ENCODE assay signal across 20 cellular contexts in the genomic region with DNA sequence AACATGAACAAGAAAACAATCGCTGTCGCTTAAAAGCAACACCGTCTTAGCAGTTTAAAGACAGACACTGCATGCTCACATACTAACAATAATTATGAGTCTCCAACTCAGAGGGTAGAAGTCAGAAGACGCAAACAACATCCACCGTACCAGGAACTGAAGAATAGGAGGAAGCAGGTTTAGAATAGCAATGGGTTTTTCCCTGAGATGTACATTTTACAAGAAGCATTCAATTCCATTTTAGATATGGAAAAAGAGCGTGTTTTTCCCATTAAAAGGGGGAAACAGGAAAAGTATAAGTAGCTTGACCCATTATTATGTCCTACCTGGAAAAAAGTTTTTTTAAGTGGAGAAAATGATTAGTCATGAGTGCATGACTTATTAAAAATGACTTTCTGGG. TPM values are rescaled to one million over a fixed set of nuclear protein-coding genes. Genes with fewer than 3 reads are reported as not detected.
DNase-seq lines count a peak whose midpoint lies in the region; ATAC-seq, FAIRE-seq and TF ChIP-seq lines count a peak whose summit lies in the region.
"Had no signal": no experiment of that assay in that cellular context is flagged by ENCODE, and none has a peak within 500 bp of the region (broad histone marks: within the 10 kb centered on the region; RNA-seq: fewer than 3 reads in every experiment).

No MANE protein-coding gene starts in this region.

- H3K27ac Mint-ChIP-seq in astrocyte (ENCODE audit: unreplicated experiment) = peak overlapping the region; percentile 31

- peaks cover 37% of the 10 kb centered on the region for H3K4me1 Mint-ChIP-seq in astrocyte (ENCODE audit: low read depth, unreplicated experiment)
- H3K4me1 Mint-ChIP-seq: activated naive CD4-positive, alpha-beta T cell treated with anti-CD3 and anti-CD28 coated beads, Interleukin-2, amount 50 U/mL, for 24 hours had no signal

- no peak overlapping the region for H3K9ac ChIP-seq in astrocyte (ENCODE audit: low read length)

- TF ChIP-seq POLR2A in heart left ventricle (IDR thresholded peaks at IDR 0.05) = no peak

- no peak for FAIRE-seq in astrocyte (lab: Jason Lieb, UNC)
- FAIRE-seq: bronchial epithelial cell, H54, HTR-8/SVneo had no signal

- no peak overlapping the region for H2AFZ ChIP-seq in astrocyte (ENCODE audit: low read depth, low read length)

- H3K36me3 ChIP-seq in heart left ventricle (no peaks in the 10 kb centered on the region), astrocyte (ENCODE audit: insufficient read depth, low read length) (no peaks in the 10 kb centered on the region), upper lobe of right lung (no peaks in the 10 kb centered on the region)
- H3K36me3 ChIP-seq: MG63 had no signal

- H3K4me2 ChIP-seq in astrocyte (ENCODE audit: low read length) = no peak overlapping the region

- ATAC-seq in heart left ventricle (peak in 1 of 4 donors; percentile 45), right cardiac atrium (no peak), upper lobe of right lung (no peak)
- ATAC-seq: left ventricle myocardium superior had no signal

- H4K20me1 ChIP-seq in astrocyte (ENCODE audit: insufficient read depth, low read length) = no peaks in the 10 kb centered on the region

- H3K36me3 Mint-ChIP-seq in astrocyte (ENCODE audit: low read depth, unreplicated experiment) = peaks cover 13% of the 10 kb centered on the region

- WGBS in heart left ventricle, 4 donors = 64 to 73% (median 65%) methylated on average over 6 of the region's 6 CpGs
- 70% methylated on average over 6 of the region's 6 CpGs for WGBS in right cardiac atrium

- TF ChIP-seq CTCF in heart left ventricle (IDR thresholded peaks at IDR 0.05) (no peak), astrocyte (IDR thresholded peaks at IDR 0.05; ENCODE audit: insufficient read depth, low read depth, low read length) (no peak), upper lobe of right lung (IDR thresholded peaks at IDR 0.05) (no peak)

- intact Hi-C loops in heart left ventricle (cut with DNase I) = no loop called here
- intact Hi-C loops in right cardiac atrium (cut with DNase I) = no loop called here
- intact Hi-C loops in upper lobe of right lung (cut with DNase I) = no loop called here

- H3K4me1 ChIP-seq in heart left ventricle = peaks cover 4 to 53% (median 28%) of the 10 kb centered on the region in 12 donors
- peaks cover 14% of the 10 kb centered on the region for H3K4me1 ChIP-seq in right cardiac atrium (ENCODE audit: control insufficient read depth, insufficient read depth, low read length)
- H3K4me1 ChIP-seq in astrocyte (ENCODE audit: insufficient read depth, low read length) = peaks cover 19% of the 10 kb centered on the region
- H3K4me1 ChIP-seq in upper lobe of right lung = peaks cover 35% of the 10 kb centered on the region

- peaks cover 0 to 3% (median 0%) of the 10 kb centered on the region in 12 donors for H3K9me3 ChIP-seq in heart left ventricle
- H3K9me3 ChIP-seq in right cardiac atrium (ENCODE audit: control insufficient read depth, low read length) = no peaks in the 10 kb centered on the region
- no peaks in the 10 kb centered on the region for H3K9me3 ChIP-seq in astrocyte (ENCODE audit: insufficient read depth, low read depth, low read length)
- no peaks in the 10 kb centered on the region for H3K9me3 ChIP-seq in upper lobe of right lung
- H3K9me3 ChIP-seq: MG63 had no signal

- no peaks in the 10 kb centered on the region for H3K27me3 Mint-ChIP-seq in astrocyte (ENCODE audit: low read depth, unreplicated experiment)
- H3K27me3 Mint-ChIP-seq: activated naive CD4-positive, alpha-beta T cell treated with anti-CD3 and anti-CD28 coated beads, Interleukin-2, amount 50 U/mL, for 24 hours had no signal

- DNase-seq in heart left ventricle (no peak), right cardiac atrium (no peak), astrocyte (ENCODE audit: low read depth) (no peak), medulla oblongata (ENCODE audit: extremely low spot score) (peak; percentile 34), upper lobe of right lung (no peak), hepatic stellate cell (ENCODE audit: low spot score) (no peak), T1000 (lab: John Stamatoyannopoulos, UW) (no peak), NCI-H748 treated with DMSO at 0.1 percent for 48 hours (lab: John Stamatoyannopoulos, UW) (no peak)
- DNase-seq: effector memory CD4-positive, alpha-beta T cell; left ventricle myocardium superior; MG63; NCI-H2029 treated with DMSO at 0.1 percent for 48 hours; NCI-H526 treated with DMSO at 0.1 percent for 48 hours; stimulated activated CD4-positive, alpha-beta T cell treated with anti-CD3 and anti-CD28 coated beads, Interleukin-4, amount 100 ng/mL, for 24 hours had no signal

- H3K9me3 Mint-ChIP-seq in astrocyte (ENCODE audit: unreplicated experiment) = peaks cover 3% of the 10 kb centered on the region
- H3K9me3 Mint-ChIP-seq: activated naive CD4-positive, alpha-beta T cell treated with anti-CD3 and anti-CD28 coated beads, Interleukin-2, amount 50 U/mL, for 24 hours had no signal

- no peak overlapping the region for H3K4me3 Mint-ChIP-seq in astrocyte (ENCODE audit: unreplicated experiment)
- H3K4me3 Mint-ChIP-seq: activated naive CD4-positive, alpha-beta T cell treated with anti-CD3 and anti-CD28 coated beads, Interleukin-2, amount 50 U/mL, for 24 hours had no signal

- H3K79me2 ChIP-seq in astrocyte (ENCODE audit: insufficient read depth, low read length) = no peaks in the 10 kb centered on the region

- no peak overlapping the region for H3K4me3 ChIP-seq in heart left ventricle
- H3K4me3 ChIP-seq in right cardiac atrium (ENCODE audit: low read length) = no peak overlapping the region
- H3K4me3 ChIP-seq in astrocyte (ENCODE audit: insufficient read depth, low read depth, low read length) = no peak overlapping the region
- no peak overlapping the region for H3K4me3 ChIP-seq in upper lobe of right lung
- H3K4me3 ChIP-seq: MG63 had no signal

- H3K27ac ChIP-seq in heart left ventricle (peak overlapping the region in 8 of 12 donors; percentile 64 to 86 (median 74)), right cardiac atrium (ENCODE audit: low read length) (no peak overlapping the region), astrocyte (ENCODE audit: low read depth, low read length) (no peak overlapping the region), upper lobe of right lung (peak overlapping the region; percentile 70)
- H3K27ac ChIP-seq: RWPE1 had no signal

- H3K27me3 ChIP-seq in heart left ventricle = no peaks in the 10 kb centered on the region
- H3K27me3 ChIP-seq in right cardiac atrium (ENCODE audit: control insufficient read depth, insufficient read depth) = no peaks in the 10 kb centered on the region
- no peaks in the 10 kb centered on the region for H3K27me3 ChIP-seq in astrocyte (ENCODE audit: insufficient read depth, low read length)
- H3K27me3 ChIP-seq in upper lobe of right lung = no peaks in the 10 kb centered on the region
- H3K27me3 ChIP-seq: MG63 had no signal

RNA-seq across cellular contexts. Expression of a gene that starts 34.5 kb away (rescaled TPM):
- total RNA-seq in heart left ventricle (10 to 100 TPM in 2 of 9 donors, 1 to 10 TPM in 6, under 1 TPM in 1; 0.71 to 11.1 (median 5.6) TPM), right cardiac atrium (10 to 100 TPM in 2 of 4 donors, 1 to 10 TPM in 2; 3.6 to 11.4 (median 9.5) TPM), astrocyte (0.43 and 0.73 TPM in 2 replicates), upper lobe of right lung (13.6 TPM)
- polyA plus RNA-seq in heart left ventricle (1 to 10 TPM; 1.7 to 4.3 TPM), right cardiac atrium (3.8 TPM)
- polyA plus RNA-seq: neural cell had no signal

Comparison
In these comparisons a context has a peak if more than half of its experiments do, and no peak if none do; other contexts are left out.
1. H3K27ac ChIP-seq: peak in heart left ventricle (8 of 12) and upper lobe of right lung (single experiment); none in right cardiac atrium (single experiment) and astrocyte (single experiment).